ENCODE assay signal across 13 cellular contexts in the genomic region with DNA sequence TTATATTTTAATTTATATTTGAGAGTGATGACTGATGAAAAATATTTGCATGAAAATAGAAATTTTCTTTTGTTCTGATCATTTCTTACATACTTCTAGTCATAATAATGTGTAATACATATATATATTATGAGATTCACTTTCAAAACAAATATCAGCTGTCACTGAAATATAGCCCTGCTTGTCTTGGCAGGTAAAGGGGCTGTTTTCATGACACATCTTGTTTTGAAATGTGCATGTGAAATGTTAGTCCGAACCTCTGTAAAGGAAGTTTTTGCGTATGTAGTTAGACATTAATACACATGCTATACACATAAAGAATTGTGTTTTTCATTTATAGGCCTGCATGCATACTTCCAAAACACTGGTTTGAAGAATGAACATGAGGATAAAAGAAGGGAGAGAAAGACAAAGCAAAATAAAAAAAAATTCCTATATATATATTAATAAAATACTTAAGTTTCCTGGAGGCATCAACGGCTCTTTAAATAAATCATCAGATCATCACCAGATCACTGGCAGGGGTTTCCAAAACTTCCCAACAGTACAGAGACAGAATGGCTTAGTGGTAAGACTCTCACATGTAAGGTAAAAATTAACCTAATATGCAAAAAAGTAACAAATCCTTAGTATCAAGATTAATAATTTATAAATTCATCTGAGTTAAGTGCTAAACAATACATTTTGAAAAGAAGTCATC.
A peak's percentile ranks its signal among the peaks of the same experiment; 100 is the strongest.
DNase-seq lines count a peak whose midpoint lies in the region; ATAC-seq and TF ChIP-seq lines count a peak whose summit lies in the region.
"Had no signal": no experiment of that assay in that cellular context is flagged by ENCODE, and none has a peak within 500 bp of the region (broad histone marks: within the 10 kb centered on the region; RNA-seq: fewer than 3 reads in every experiment).

No MANE protein-coding gene starts in this region.

- no peak for DNase-seq in activated T-helper 2 cell treated with anti-CD3 and anti-CD28 coated beads, Interferon-gamma antibody, Interleukin-2, Interleukin-4, amounts not matched to agents 10 μg/mL and 5 μg/mL and 100 μg/mL, durations not matched to agents 14 hours and 24 hours and 36 hours (ENCODE audit: low spot score)
- no peak for DNase-seq in esophagus squamous epithelium (lab: John Stamatoyannopoulos, UW)
- DNase-seq in NCI-H2081 (lab: John Stamatoyannopoulos, UW): no peak
- no peak for DNase-seq in NCI-H510A (lab: John Stamatoyannopoulos, UW)
- no peak for DNase-seq in NCI-H2029 (lab: John Stamatoyannopoulos, UW)
- DNase-seq: aorta; gastrocnemius medialis; NCI-H187; stimulated activated CD4-positive, alpha-beta T cell treated with anti-CD3 and anti-CD28 coated beads, Interleukin-4, amount 100 ng/mL, for 24 hours; T-helper 9 cell had no signal

- H3K4me1 Mint-ChIP-seq in activated T-helper 2 cell treated with anti-CD3 and anti-CD28 coated beads, Interferon-gamma antibody, Interleukin-2, Interleukin-4, amounts not matched to agents 10 μg/mL and 5 μg/mL and 100 μg/mL, durations not matched to agents 14 hours and 24 hours and 36 hours (ENCODE audit: low read depth): peaks cover 50% of the 10 kb centered on the region

- H3K27ac Mint-ChIP-seq in activated T-helper 2 cell treated with anti-CD3 and anti-CD28 coated beads, Interferon-gamma antibody, Interleukin-2, Interleukin-4, amounts not matched to agents 10 μg/mL and 5 μg/mL and 100 μg/mL, durations not matched to agents 14 hours and 24 hours and 36 hours: peak overlapping the region; percentile 66

- H3K27me3 ChIP-seq in esophagus squamous epithelium: no peaks in the 10 kb centered on the region
- H3K27me3 ChIP-seq: gastrocnemius medialis had no signal

- H3K9me3 Mint-ChIP-seq in activated T-helper 2 cell treated with anti-CD3 and anti-CD28 coated beads, Interferon-gamma antibody, Interleukin-2, Interleukin-4, amounts not matched to agents 10 μg/mL and 5 μg/mL and 100 μg/mL, durations not matched to agents 14 hours and 24 hours and 36 hours: no peaks in the 10 kb centered on the region

- no peak overlapping the region for H3K4me3 ChIP-seq in esophagus squamous epithelium
- H3K4me3 ChIP-seq: gastrocnemius medialis had no signal

- H3K36me3 Mint-ChIP-seq in activated T-helper 2 cell treated with anti-CD3 and anti-CD28 coated beads, Interferon-gamma antibody, Interleukin-2, Interleukin-4, amounts not matched to agents 10 μg/mL and 5 μg/mL and 100 μg/mL, durations not matched to agents 14 hours and 24 hours and 36 hours (ENCODE audit: low read depth): peaks cover 57% of the 10 kb centered on the region

- TF ChIP-seq CTCF in esophagus squamous epithelium (IDR thresholded peaks at IDR 0.05): no peak

- WGBS in esophagus squamous epithelium, 2 donors: 42 to 45% methylated on average over 3 of the region's 3 CpGs

- ATAC-seq in GM18499 (IDR thresholded peaks at IDR 0.05; ENCODE audit: insufficient read depth, unreplicated experiment) (peak; percentile 9), GM19463 (IDR thresholded peaks at IDR 0.05; ENCODE audit: unreplicated experiment) (peak; percentile 25), HG03066 (IDR thresholded peaks at IDR 0.05; ENCODE audit: low read depth, unreplicated experiment) (peak; percentile 5)
- ATAC-seq: gastrocnemius medialis had no signal

- peaks cover 0 to 24% (median 3%) of the 10 kb centered on the region in 3 donors for H3K4me1 ChIP-seq in esophagus squamous epithelium

- H3K27ac ChIP-seq in esophagus squamous epithelium: peak overlapping the region in 1 of 4 donors; percentile 23

- no peak for TF ChIP-seq POLR2A in esophagus squamous epithelium (IDR thresholded peaks at IDR 0.05)

- H3K4me3 Mint-ChIP-seq in activated T-helper 2 cell treated with anti-CD3 and anti-CD28 coated beads, Interferon-gamma antibody, Interleukin-2, Interleukin-4, amounts not matched to agents 10 μg/mL and 5 μg/mL and 100 μg/mL, durations not matched to agents 14 hours and 24 hours and 36 hours (ENCODE audit: low read depth): peak overlapping the region; percentile 28

- H3K9me3 ChIP-seq in esophagus squamous epithelium: no peaks in the 10 kb centered on the region
- H3K9me3 ChIP-seq: gastrocnemius medialis had no signal

- peaks cover 0 to 42% (median 9%) of the 10 kb centered on the region in 3 donors for H3K36me3 ChIP-seq in esophagus squamous epithelium

- H3K27me3 Mint-ChIP-seq in activated T-helper 2 cell treated with anti-CD3 and anti-CD28 coated beads, Interferon-gamma antibody, Interleukin-2, Interleukin-4, amounts not matched to agents 10 μg/mL and 5 μg/mL and 100 μg/mL, durations not matched to agents 14 hours and 24 hours and 36 hours (ENCODE audit: low read depth): no peaks in the 10 kb centered on the region

- intact Hi-C loops in activated T-helper 2 cell treated with anti-CD3 and anti-CD28 coated beads, Interferon-gamma antibody, Interleukin-2, Interleukin-4, amounts not matched to agents 10 μg/mL and 5 μg/mL and 100 μg/mL, durations not matched to agents 14 hours and 24 hours and 36 hours (cut with micrococcal nuclease): loop anchor here (1.0 to 5.0 kb wide), 4 partner anchors 9 to 301 kb away; a partner anchor contains a TSS
- intact Hi-C loops in esophagus squamous epithelium (cut with DNase I): no loop called here
